11 cellular contexts compared by ENCODE assay signal in genomic region chr22:20821717-20822239, GRCh38. TPM values are rescaled to one million over a fixed set of nuclear protein-coding genes. Genes with fewer than 3 reads are reported as not detected.
"Had no signal": no experiment of that assay in that cellular context is flagged by ENCODE, and none has a peak within 500 bp of the region (broad histone marks: within the 10 kb centered on the region; RNA-seq: fewer than 3 reads in every experiment).

No MANE protein-coding gene starts in this region.

RNA-seq across cellular contexts. Expression of gene SERPIND1, which starts 47.9 kb away (rescaled TPM):
- total RNA-seq: kidney, kidney epithelial cell, left colon, left ventricle myocardium superior, lower leg skin, mammary epithelial cell, mesothelial cell of epicardium, mononuclear cell, mucosa of descending colon, myocyte had no signal
- polyA plus RNA-seq: keratinocyte, mammary epithelial cell had no signal
